4 cellular contexts compared by ENCODE assay signal in the genomic region with DNA sequence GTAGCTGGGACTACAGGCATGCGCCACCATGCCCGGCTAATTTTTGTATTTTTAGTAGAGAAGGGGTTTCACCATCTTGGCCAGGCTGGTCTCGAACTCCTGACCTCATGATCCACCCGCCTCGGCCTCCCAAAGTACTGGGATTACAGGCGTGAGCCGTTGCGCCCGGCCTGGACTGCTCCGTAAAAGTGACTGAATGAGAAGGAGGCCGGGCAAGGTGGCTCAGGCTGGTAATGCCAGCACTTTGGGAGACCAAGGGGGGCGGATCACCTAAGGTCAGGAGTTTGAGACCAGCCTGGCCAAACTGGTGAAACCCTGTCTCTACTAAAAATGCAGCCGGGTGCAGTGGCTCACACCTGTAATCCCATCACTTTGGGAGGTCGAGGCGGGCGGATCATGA. TPM values are rescaled to one million over a fixed set of nuclear protein-coding genes. Genes with fewer than 3 reads are reported as not detected.
"Had no signal": no experiment of that assay in that cellular context is flagged by ENCODE, and none has a peak within 500 bp of the region (broad histone marks: within the 10 kb centered on the region; RNA-seq: fewer than 3 reads in every experiment).

No MANE protein-coding gene starts in this region.

RNA-seq across cellular contexts. Expression of a gene that starts 21.3 kb away (rescaled TPM):
- total RNA-seq: GM23248, H9, HT-29, IMR-90 had no signal
- polyA plus RNA-seq: GM23248, IMR-90 had no signal
